ENCODE assay signal across 10 cellular contexts in the genomic region with DNA sequence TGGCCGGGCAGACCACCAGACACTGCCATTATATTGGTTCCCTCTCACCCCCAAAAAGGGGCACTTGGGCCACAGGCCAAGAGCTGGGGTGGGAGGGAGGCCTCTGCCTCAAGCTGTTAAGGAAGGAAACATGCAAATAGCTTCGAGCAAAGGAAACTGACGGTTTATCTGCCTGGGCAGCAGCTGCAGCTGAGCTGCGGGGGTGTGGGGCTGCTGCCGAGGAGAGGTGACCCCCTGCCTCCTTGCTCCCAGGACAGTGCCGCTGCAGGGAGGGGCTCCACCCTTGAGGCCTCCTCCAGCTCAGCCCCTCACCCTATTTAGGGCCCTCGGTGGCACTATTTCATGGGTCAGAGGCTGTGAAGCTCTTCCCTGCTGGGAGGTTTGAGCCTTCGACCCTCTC. TPM values are rescaled to one million over a fixed set of nuclear protein-coding genes. Genes with fewer than 3 reads are reported as not detected.
A peak's percentile ranks its signal among the peaks of the same experiment; 100 is the strongest.
DNase-seq lines count a peak whose midpoint lies in the region; ATAC-seq and TF ChIP-seq lines count a peak whose summit lies in the region.
"Had no signal": no experiment of that assay in that cellular context is flagged by ENCODE, and none has a peak within 500 bp of the region (broad histone marks: within the 10 kb centered on the region; RNA-seq: fewer than 3 reads in every experiment).

No MANE protein-coding gene starts in this region.

- H3K9me3 ChIP-seq in heart left ventricle, result no peaks in the 10 kb centered on the region
- H3K9me3 ChIP-seq in endodermal cell (ENCODE audit: control insufficient read depth, low read length), result no peaks in the 10 kb centered on the region
- H3K9me3 ChIP-seq in transverse colon, result no peaks in the 10 kb centered on the region

- POLR2A ChIA-PET in activated CD4-positive, alpha-beta T cell treated with anti-CD3 and anti-CD28 coated beads for 36 hours (lab: Charles Lee), result interaction anchor here (0.9 kb wide), 1 partner anchor 69 kb away, joined by 3 read pairs; no protein-coding TSS in a partner anchor

- H3K27ac ChIP-seq in heart left ventricle, result peak overlapping the region in 7 of 12 donors; percentile 33 to 93 (median 48)
- no peak overlapping the region for H3K27ac ChIP-seq in endodermal cell (ENCODE audit: low read depth, low read length)
- peak overlapping the region; percentile 51 to 78 (median 62) for H3K27ac ChIP-seq in transverse colon

- CTCF ChIA-PET in activated CD4-positive, alpha-beta T cell treated with anti-CD3 and anti-CD28 coated beads for 36 hours (lab: Charles Lee), result interaction anchor here (0.6 to 2.2 kb wide), 6 partner anchors 9 to 198 kb away, joined by 3 to 13 read pairs (median 4); a partner anchor contains a TSS

- intact Hi-C loops in heart left ventricle (cut with DNase I) (loop anchor here in 1 of 10 donors (10.0 kb wide), 1 partner anchor 194 kb away; a partner anchor contains a TSS), Right ventricle myocardium inferior (cut with DNase I) (no loop called here), transverse colon (cut with DNase I; ENCODE audit: low total_unique reads) (no loop called here)
- intact Hi-C loops in activated CD4-positive, alpha-beta T cell treated with anti-CD3 and anti-CD28 coated beads for 36 hours (cut with DNase I, micrococcal nuclease), result no loop called here

- peaks cover 5% of the 10 kb centered on the region for H3K36me3 Mint-ChIP-seq in IgD-negative memory B cell
- peaks cover 32% of the 10 kb centered on the region for H3K36me3 Mint-ChIP-seq in endodermal cell (ENCODE audit: low read depth)
- H3K36me3 Mint-ChIP-seq in activated CD4-positive, alpha-beta T cell treated with anti-CD3 and anti-CD28 coated beads for 36 hours (ENCODE audit: low read depth), result peaks cover 39% of the 10 kb centered on the region

- DNase-seq in heart left ventricle, result no peak
- no peak for DNase-seq in Right ventricle myocardium inferior (ENCODE audit: missing footprints)
- no peak for DNase-seq in endodermal cell
- DNase-seq in transverse colon, result no peak
- DNase-seq in activated CD4-positive, alpha-beta T cell treated with anti-CD3 and anti-CD28 coated beads, Interleukin-2, amount 50 U/mL, for 4 hours, result no peak
- no peak for DNase-seq in activated CD4-positive, alpha-beta T cell treated with anti-CD3 and anti-CD28 coated beads for 36 hours
- DNase-seq: naive thymus-derived CD4-positive, alpha-beta T cell; NCI-H345 had no signal

- H3K36me3 ChIP-seq in heart left ventricle, result peaks cover 7 to 49% (median 32%) of the 10 kb centered on the region in 9 donors
- H3K36me3 ChIP-seq in endodermal cell (ENCODE audit: control insufficient read depth, insufficient read depth, low read length), result peaks cover 43% of the 10 kb centered on the region
- H3K36me3 ChIP-seq in transverse colon, result peaks cover 0 to 28% (median 9%) of the 10 kb centered on the region in 4 donors

- no peak overlapping the region for H3K9ac ChIP-seq in endodermal cell (ENCODE audit: extremely low read depth, low read length, poor library complexity, severe bottlenecking)

- H3K4me1 ChIP-seq in heart left ventricle, result peaks cover 0 to 25% (median 0%) of the 10 kb centered on the region in 12 donors
- H3K4me1 ChIP-seq in endodermal cell (ENCODE audit: control insufficient read depth, insufficient read depth, low read length), result peaks cover 4% of the 10 kb centered on the region
- H3K4me1 ChIP-seq in transverse colon, result peaks cover 0 to 5% (median 0%) of the 10 kb centered on the region in 4 donors

- in situ Hi-C loops in transverse colon (cut with MboI; ENCODE audit: low pct_ligation_motif_present in 1 of 4, low pct_unique_long_range_greater_than_20kb in 1 of 4, low sequenced_read_pairs in 3 of 4), result loop anchor here in 2 of 4 donors (10.0 to 25.0 kb wide), 2 partner anchors 114 to 122 kb away; a partner anchor contains a TSS

- WGBS in heart left ventricle, 4 donors, result 45 to 68% (median 57%) methylated on average over 6 to 8 of the region's 8 CpGs
- WGBS in endodermal cell (ENCODE audit: insufficient coverage in 1 of 2, insufficient read length in 1 of 2), 2 experiments, result 80 to 90% methylated on average over 3 to 8 of the region's 8 CpGs
- 65% methylated on average over 8 of the region's 8 CpGs; no CpG with 5 or more reads in 1 of the 2 donors for WGBS in transverse colon (ENCODE audit: low coverage in 1 of 2), 2 donors

- TF ChIP-seq CTCF in heart left ventricle (IDR thresholded peaks at IDR 0.05) (no peak), endodermal cell (conservative IDR thresholded peaks at IDR 0.05) (no peak), transverse colon (IDR thresholded peaks at IDR 0.05) (no peak)

- no peak for ATAC-seq in heart left ventricle
- ATAC-seq in Right ventricle myocardium inferior, result no peak
- no peak for ATAC-seq in GM18868 (IDR thresholded peaks at IDR 0.05; ENCODE audit: unreplicated experiment)
- ATAC-seq in activated CD4-positive, alpha-beta T cell treated with anti-CD3 and anti-CD28 coated beads for 36 hours, result no peak

- H3K27ac Mint-ChIP-seq in IgD-negative memory B cell, result peak overlapping the region; percentile 92 to 99 (median 98)
- H3K27ac Mint-ChIP-seq in endodermal cell, result peak overlapping the region; percentile 56
- no peak overlapping the region for H3K27ac Mint-ChIP-seq in activated CD4-positive, alpha-beta T cell treated with anti-CD3 and anti-CD28 coated beads for 36 hours

- H3K9me3 Mint-ChIP-seq in IgD-negative memory B cell (no peaks in the 10 kb centered on the region), endodermal cell (no peaks in the 10 kb centered on the region)
- H3K9me3 Mint-ChIP-seq in activated CD4-positive, alpha-beta T cell treated with anti-CD3 and anti-CD28 coated beads for 36 hours (ENCODE audit: low read depth), result no peaks in the 10 kb centered on the region
- H3K9me3 Mint-ChIP-seq: naive thymus-derived CD4-positive, alpha-beta T cell had no signal

- no peak for TF ChIP-seq EP300 in transverse colon (IDR thresholded peaks at IDR 0.05; ENCODE audit: low read depth)

- H3K4me3 ChIP-seq in heart left ventricle, result peak overlapping the region in 9 of 12 donors; percentile 11 to 71 (median 39)
- H3K4me3 ChIP-seq in endodermal cell (ENCODE audit: low read length), result no peak overlapping the region
- H3K4me3 ChIP-seq in transverse colon, result peak overlapping the region in 3 of 4 donors; percentile 2 to 27 (median 26)

- H3K4me1 Mint-ChIP-seq in IgD-negative memory B cell (peaks cover 28 to 38% (median 30%) of the 10 kb centered on the region in 3 donors), endodermal cell (peaks cover 5% of the 10 kb centered on the region)
- peaks cover 8% of the 10 kb centered on the region for H3K4me1 Mint-ChIP-seq in activated CD4-positive, alpha-beta T cell treated with anti-CD3 and anti-CD28 coated beads for 36 hours

- H3K27me3 Mint-ChIP-seq in IgD-negative memory B cell, result no peaks in the 10 kb centered on the region
- H3K27me3 Mint-ChIP-seq in endodermal cell (ENCODE audit: insufficient read depth), result no peaks in the 10 kb centered on the region
- H3K27me3 Mint-ChIP-seq in activated CD4-positive, alpha-beta T cell treated with anti-CD3 and anti-CD28 coated beads for 36 hours, result no peaks in the 10 kb centered on the region
- H3K27me3 Mint-ChIP-seq: naive thymus-derived CD4-positive, alpha-beta T cell had no signal

- no peaks in the 10 kb centered on the region for H3K27me3 ChIP-seq in heart left ventricle
- H3K27me3 ChIP-seq in endodermal cell (ENCODE audit: control insufficient read depth, insufficient read depth, low read length, poor library complexity, severe bottlenecking), result no peaks in the 10 kb centered on the region
- no peaks in the 10 kb centered on the region for H3K27me3 ChIP-seq in transverse colon

- H3K4me3 Mint-ChIP-seq in IgD-negative memory B cell, result peak overlapping the region; percentile 92 to 100 (median 96)
- H3K4me3 Mint-ChIP-seq in endodermal cell, result no peak overlapping the region
- no peak overlapping the region for H3K4me3 Mint-ChIP-seq in activated CD4-positive, alpha-beta T cell treated with anti-CD3 and anti-CD28 coated beads for 36 hours

- TF ChIP-seq POLR2A in heart left ventricle (IDR thresholded peaks at IDR 0.05) (no peak), transverse colon (IDR thresholded peaks at IDR 0.05) (no peak)

RNA-seq across cellular contexts. Expression of a gene that starts 0.8 kb away (rescaled TPM):
- total RNA-seq in heart left ventricle (10 to 100 TPM in 1 of 9 donors, 1 to 10 TPM in 7, under 1 TPM in 1; 0.77 to 23.8 (median 2.7) TPM), Right ventricle myocardium inferior (4.4 TPM), endodermal cell (1 to 10 TPM; 2.1 to 7.7 TPM), transverse colon (10 to 100 TPM in 2 of 4 donors, 1 to 10 TPM in 1, under 1 TPM in 1; 0.60 to 17.2 (median 7.8) TPM)
- polyA plus RNA-seq in heart left ventricle (1 to 10 TPM; 1.1 to 3.0 TPM), IgD-negative memory B cell (154 TPM)
- polyA plus RNA-seq in endodermal cell (2013, experiment 1 of 2), result 2.2 TPM
- 3.3 TPM for polyA plus RNA-seq in endodermal cell (2013, experiment 2 of 2)
- total RNA-seq in activated CD4-positive, alpha-beta T cell treated with anti-CD3 and anti-CD28 coated beads for 36 hours, result 1 to 10 TPM; 4.2 to 4.8 TPM

RNA-seq across cellular contexts. Expression of a gene that starts 7.9 kb away (rescaled TPM):
- 10 to 100 TPM; 24.4 to 53.8 (median 37.7) TPM for total RNA-seq in heart left ventricle
- 10 to 100 TPM; 33.0 to 65.4 TPM for polyA plus RNA-seq in heart left ventricle
- total RNA-seq in Right ventricle myocardium inferior, result 30.1 TPM
- polyA plus RNA-seq in IgD-negative memory B cell, result 74.2 TPM
- total RNA-seq in endodermal cell, result 100 to 1,000 TPM; 115 TPM
- 82.8 TPM for polyA plus RNA-seq in endodermal cell (2013, experiment 1 of 2)
- polyA plus RNA-seq in endodermal cell (2013, experiment 2 of 2), result 76.3 TPM
- total RNA-seq in transverse colon, result 100 to 1,000 TPM in 2 of 4 donors, 10 to 100 TPM in 2; 96.5 to 170 (median 130) TPM
- total RNA-seq in activated CD4-positive, alpha-beta T cell treated with anti-CD3 and anti-CD28 coated beads for 36 hours, result 100 to 1,000 TPM; 192 to 197 TPM

RNA-seq across cellular contexts. Expression of a gene that starts 11.4 kb away (rescaled TPM):
- total RNA-seq in heart left ventricle, result 100 to 1,000 TPM in 1 of 9 donors, 10 to 100 TPM in 8; 36.3 to 124 (median 49.4) TPM
- polyA plus RNA-seq in heart left ventricle, result 10 to 100 TPM; 89.9 to 95.1 TPM
- total RNA-seq in Right ventricle myocardium inferior, result 43.1 TPM
- 16.3 TPM for polyA plus RNA-seq in IgD-negative memory B cell
- total RNA-seq in endodermal cell, result 100 to 1,000 TPM; 196 to 241 TPM
- 307 TPM for polyA plus RNA-seq in endodermal cell (2013, experiment 1 of 2)
- polyA plus RNA-seq in endodermal cell (2013, experiment 2 of 2), result 281 TPM
- total RNA-seq in transverse colon, result 100 to 1,000 TPM in 1 of 4 donors, 10 to 100 TPM in 3; 52.6 to 256 (median 78.6) TPM
- 10 to 100 TPM; 41.9 to 50.2 TPM for total RNA-seq in activated CD4-positive, alpha-beta T cell treated with anti-CD3 and anti-CD28 coated beads for 36 hours

RNA-seq across cellular contexts. Expression of a gene that starts 35.4 kb away (rescaled TPM):
- total RNA-seq in heart left ventricle, result 10 to 100 TPM; 12.3 to 60.7 (median 23.3) TPM
- 10 to 100 TPM; 13.2 to 28.1 TPM for polyA plus RNA-seq in heart left ventricle
- total RNA-seq in Right ventricle myocardium inferior, result 32.2 TPM
- 0.54 TPM for polyA plus RNA-seq in IgD-negative memory B cell
- 100 to 1,000 TPM; 322 to 383 TPM for total RNA-seq in endodermal cell
- 285 TPM for polyA plus RNA-seq in endodermal cell (2013, experiment 1 of 2)
- polyA plus RNA-seq in endodermal cell (2013, experiment 2 of 2), result 272 TPM
- total RNA-seq in transverse colon, result 100 to 1,000 TPM in 1 of 4 donors, 10 to 100 TPM in 3; 10.1 to 201 (median 17.4) TPM
- 10 to 100 TPM; 29.5 to 41.2 TPM for total RNA-seq in activated CD4-positive, alpha-beta T cell treated with anti-CD3 and anti-CD28 coated beads for 36 hours

RNA-seq across cellular contexts. Expression of a gene that starts 45.5 kb away (rescaled TPM):
- total RNA-seq in heart left ventricle (10 to 100 TPM; 13.1 to 34.4 (median 20.2) TPM), Right ventricle myocardium inferior (29.5 TPM), endodermal cell (100 to 1,000 TPM; 112 to 115 TPM), transverse colon (100 to 1,000 TPM in 1 of 4 donors, 10 to 100 TPM in 3; 59.7 to 128 (median 63.5) TPM)
- polyA plus RNA-seq in heart left ventricle (10 to 100 TPM; 17.4 to 58.9 TPM), IgD-negative memory B cell (4.5 TPM)
- 106 TPM for polyA plus RNA-seq in endodermal cell (2013, experiment 1 of 2)
- 105 TPM for polyA plus RNA-seq in endodermal cell (2013, experiment 2 of 2)
- 10 to 100 TPM; 63.6 to 77.7 TPM for total RNA-seq in activated CD4-positive, alpha-beta T cell treated with anti-CD3 and anti-CD28 coated beads for 36 hours

Comparison
In these comparisons a context has a peak if more than half of its experiments do, and no peak if none do; other contexts are left out.
1. H3K4me3 Mint-ChIP-seq: peak in IgD-negative memory B cell (4 of 4); none in endodermal cell (single experiment) and activated CD4-positive, alpha-beta T cell treated with anti-CD3 and anti-CD28 coated beads for 36 hours (single experiment).